9 cellular contexts compared by ENCODE assay signal in the genomic region with DNA sequence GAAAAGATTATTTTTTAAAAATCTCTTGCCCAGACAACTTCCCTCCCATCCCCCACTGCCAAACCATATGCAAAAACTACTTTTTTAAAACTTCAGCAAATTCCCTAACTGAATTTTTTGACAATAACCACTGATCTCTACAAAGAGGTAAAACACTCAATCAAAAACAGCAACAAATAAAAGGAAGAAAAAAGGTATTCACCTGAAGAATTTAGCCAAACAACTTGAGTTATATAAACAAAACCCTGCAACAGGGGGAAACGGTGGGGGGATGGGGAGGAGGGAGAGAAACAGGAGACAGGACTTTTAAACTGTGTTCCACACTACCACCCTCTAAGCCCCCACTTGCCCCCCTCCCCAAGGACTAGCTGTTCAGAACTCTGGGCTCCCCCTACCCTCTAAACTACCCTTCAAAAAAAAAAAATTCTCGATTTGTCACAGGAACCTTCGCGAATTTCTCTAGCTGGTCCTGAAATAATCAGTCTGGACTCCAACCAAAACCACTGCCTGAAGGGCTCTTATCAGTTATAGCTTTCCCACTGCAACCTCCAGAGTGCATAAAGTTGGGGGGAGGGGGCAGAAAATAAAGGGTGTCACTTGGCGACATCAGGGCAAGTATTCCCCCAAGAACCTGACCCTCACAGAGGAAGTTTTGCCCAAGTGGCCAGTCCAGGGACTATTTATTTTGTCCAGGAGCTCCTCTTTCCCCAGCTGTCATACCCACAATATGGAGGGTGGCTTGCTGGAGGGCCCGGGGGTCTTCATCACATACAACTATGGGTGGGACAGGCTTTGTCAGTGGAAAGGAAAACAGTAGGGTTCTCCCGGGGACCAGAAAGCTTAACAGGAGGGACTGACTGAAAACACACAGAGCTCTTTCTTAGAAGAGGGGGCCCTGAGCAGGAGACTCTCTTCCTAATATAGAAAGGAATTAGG. TPM values are rescaled to one million over a fixed set of nuclear protein-coding genes. Genes with fewer than 3 reads are reported as not detected.
DNase-seq lines count a peak whose midpoint lies in the region; ATAC-seq and TF ChIP-seq lines count a peak whose summit lies in the region.
"Had no signal": no experiment of that assay in that cellular context is flagged by ENCODE, and none has a peak within 500 bp of the region (broad histone marks: within the 10 kb centered on the region; RNA-seq: fewer than 3 reads in every experiment).

No MANE protein-coding gene starts in this region.

- ATAC-seq in HG03280 (IDR thresholded peaks at IDR 0.05; ENCODE audit: unreplicated experiment), result no peak

- intact Hi-C loops in activated CD4-positive, alpha-beta T cell treated with anti-CD3 and anti-CD28 coated beads, Interleukin-2, amount 10 ng/mL, durations not matched to agents 24 days and 14 days (cut with micrococcal nuclease), result loop anchor here (2.0 to 5.0 kb wide), 3 partner anchors 59 to 513 kb away; partner anchors contain the start of gene NRF1

- no peaks in the 10 kb centered on the region for H3K36me3 ChIP-seq in esophagus (ENCODE audit: control insufficient read depth in 2 of 2, insufficient read depth in 2 of 2, low read length in 1 of 2)
- H3K36me3 ChIP-seq in neural progenitor cell, result peaks cover 3% of the 10 kb centered on the region

- H3K4me3 Mint-ChIP-seq in activated CD4-positive, alpha-beta T cell treated with anti-CD3 and anti-CD28 coated beads, Interleukin-2, amount 10 ng/mL, durations not matched to agents 24 days and 14 days, result no peak overlapping the region
- H3K4me3 Mint-ChIP-seq in neural progenitor cell, result no peak overlapping the region
- H3K4me3 Mint-ChIP-seq: central memory CD8-positive, alpha-beta T cell had no signal

- peaks cover 19% of the 10 kb centered on the region for H3K4me1 Mint-ChIP-seq in activated CD4-positive, alpha-beta T cell treated with anti-CD3 and anti-CD28 coated beads, Interleukin-2, amount 10 ng/mL, durations not matched to agents 24 days and 14 days
- peaks cover 17% of the 10 kb centered on the region for H3K4me1 Mint-ChIP-seq in neural progenitor cell

- peak overlapping the region; percentile 84 for H3K4me2 ChIP-seq in neural progenitor cell

- H3K27ac ChIP-seq in esophagus (ENCODE audit: low read depth in 2 of 2, low read length in 1 of 2) (peak overlapping the region; percentile 97), neural progenitor cell (peak overlapping the region; percentile 99)

- no peaks in the 10 kb centered on the region for H3K9me3 ChIP-seq in esophagus (ENCODE audit: control insufficient read depth in 2 of 2, insufficient read depth in 1 of 2, low read depth in 1 of 2, low read length in 1 of 2)
- no peaks in the 10 kb centered on the region for H3K9me3 ChIP-seq in neural progenitor cell (ENCODE audit: low read depth)

- H3K79me2 ChIP-seq in neural progenitor cell (ENCODE audit: low read depth), result peaks cover 60% of the 10 kb centered on the region

- peaks cover 0 to 2% of the 10 kb centered on the region in 2 donors for H3K4me1 ChIP-seq in esophagus (ENCODE audit: control insufficient read depth in 2 of 2, insufficient read depth in 2 of 2, low read length in 1 of 2)
- peaks cover 23% of the 10 kb centered on the region for H3K4me1 ChIP-seq in neural progenitor cell

- H3F3A ChIP-seq in neural progenitor cell (ENCODE audit: low read depth), result peaks cover 48% of the 10 kb centered on the region

- DNase-seq in activated CD4-positive, alpha-beta T cell treated with anti-CD3 and anti-CD28 coated beads, Interleukin-2, amount 10 ng/mL, durations not matched to agents 24 days and 14 days, result peak; percentile 69
- no peak for DNase-seq in activated CD4-positive, alpha-beta T cell treated with anti-CD3 and anti-CD28 coated beads for 1 hour
- DNase-seq in RPMI8226 (peak; percentile 39), neural progenitor cell (ENCODE audit: low spot score) (peak; percentile 47), AG08396 (ENCODE audit: low spot score) (no peak), SHP77 (lab: John Stamatoyannopoulos, UW) (no peak)

- H2AFZ ChIP-seq in neural progenitor cell (replicated peaks), result no peak overlapping the region

- H4K20me1 ChIP-seq in neural progenitor cell (ENCODE audit: low read depth), result peaks cover 33% of the 10 kb centered on the region

- peak; percentile 20 for TF ChIP-seq CTCF in neural progenitor cell (IDR thresholded peaks at IDR 0.05)

- peak overlapping the region; percentile 89 for H3K27ac Mint-ChIP-seq in activated CD4-positive, alpha-beta T cell treated with anti-CD3 and anti-CD28 coated beads, Interleukin-2, amount 10 ng/mL, durations not matched to agents 24 days and 14 days
- peak overlapping the region; percentile 96 for H3K27ac Mint-ChIP-seq in neural progenitor cell

- H3K4me3 ChIP-seq in esophagus (ENCODE audit: low read depth in 1 of 2, low read length in 2 of 2) (peak overlapping the region; percentile 85 to 93), neural progenitor cell (peak overlapping the region; percentile 98)

- H3K9ac ChIP-seq in neural progenitor cell, result peak overlapping the region; percentile 85

- no peaks in the 10 kb centered on the region for H3K9me3 Mint-ChIP-seq in activated CD4-positive, alpha-beta T cell treated with anti-CD3 and anti-CD28 coated beads, Interleukin-2, amount 10 ng/mL, durations not matched to agents 24 days and 14 days
- H3K9me3 Mint-ChIP-seq in neural progenitor cell, result peaks cover 3% of the 10 kb centered on the region
- H3K9me3 Mint-ChIP-seq: central memory CD8-positive, alpha-beta T cell had no signal

- H3K27me3 ChIP-seq in esophagus (ENCODE audit: control insufficient read depth in 1 of 2, insufficient read depth in 2 of 2, low read length in 2 of 2), result no peaks in the 10 kb centered on the region
- no peaks in the 10 kb centered on the region for H3K27me3 ChIP-seq in neural progenitor cell

- peaks cover 3% of the 10 kb centered on the region for H3K27me3 Mint-ChIP-seq in activated CD4-positive, alpha-beta T cell treated with anti-CD3 and anti-CD28 coated beads, Interleukin-2, amount 10 ng/mL, durations not matched to agents 24 days and 14 days
- peaks cover 12% of the 10 kb centered on the region for H3K27me3 Mint-ChIP-seq in neural progenitor cell (ENCODE audit: insufficient read depth, low read depth)
- H3K27me3 Mint-ChIP-seq: central memory CD8-positive, alpha-beta T cell had no signal

- WGBS in esophagus, 2 donors, result 1% methylated on average over 7 of the region's 7 CpGs

- peaks cover 3% of the 10 kb centered on the region for H3K36me3 Mint-ChIP-seq in activated CD4-positive, alpha-beta T cell treated with anti-CD3 and anti-CD28 coated beads, Interleukin-2, amount 10 ng/mL, durations not matched to agents 24 days and 14 days (ENCODE audit: low read depth)
- peaks cover 3% of the 10 kb centered on the region for H3K36me3 Mint-ChIP-seq in neural progenitor cell

RNA-seq across cellular contexts. Expression of gene UBE2H, which starts 1.4 kb away (rescaled TPM):
- total RNA-seq in activated CD4-positive, alpha-beta T cell treated with anti-CD3 and anti-CD28 coated beads, Interleukin-2, amount 10 ng/mL, durations not matched to agents 24 days and 14 days, result 21.7 and 24.2 TPM in 2 replicates
- polyA plus RNA-seq in esophagus, result 10 to 100 TPM; 31.1 to 51.1 TPM
- total RNA-seq in neural progenitor cell (ENCODE audit: low replicate concordance), result 84.1 and 114 TPM in 2 replicates

Comparison
In these comparisons a context has a peak if more than half of its experiments do, and no peak if none do; other contexts are left out.
1. DNase-seq: peak in activated CD4-positive, alpha-beta T cell treated with anti-CD3 and anti-CD28 coated beads, Interleukin-2, amount 10 ng/mL, durations not matched to agents 24 days and 14 days (single experiment), RPMI8226 (single experiment) and neural progenitor cell (single experiment); none in activated CD4-positive, alpha-beta T cell treated with anti-CD3 and anti-CD28 coated beads for 1 hour (single experiment), AG08396 (single experiment) and SHP77 (0 of 2).